Comparison of ENCODE assay signal across 7 cellular contexts in genomic region chr19:55254625-55254977, GRCh38. TPM values are rescaled to one million over a fixed set of nuclear protein-coding genes. Genes with fewer than 3 reads are reported as not detected.
A peak's percentile ranks its signal among the peaks of the same experiment; 100 is the strongest.
DNase-seq lines count a peak whose midpoint lies in the region; FAIRE-seq and TF ChIP-seq lines count a peak whose summit lies in the region.

No MANE protein-coding gene starts in this region.

- H3F3A ChIP-seq in smooth muscle cell (ENCODE audit: low read depth) = peaks cover 3% of the 10 kb centered on the region

- H3K79me1 ChIP-seq in H1 (ENCODE audit: low read depth, low read length) = peaks cover 32% of the 10 kb centered on the region

- H3K9me3 ChIP-seq in Peyer's patch (no peaks in the 10 kb centered on the region), H1 (ENCODE audit: insufficient read depth in 2 of 2, low read depth in 1 of 2, low read length in 1 of 2) (no peaks in the 10 kb centered on the region), smooth muscle cell (replicated peaks; ENCODE audit: low read depth) (no peaks in the 10 kb centered on the region), SJCRH30 (replicated peaks) (no peaks in the 10 kb centered on the region)

- TF ChIP-seq EP300 in H1 (IDR thresholded peaks at IDR 0.05; ENCODE audit: borderline replicate concordance in 1 of 2, low read depth in 2 of 2, low read length in 2 of 2) = no peak

- WGBS in H1 (ENCODE audit: extremely low coverage in 1 of 2, insufficient coverage in 1 of 2, insufficient read length in 1 of 2, insufficient replicate concordance in 2 of 2, low coverage in 1 of 2, low lambda C conversion rate in 2 of 2, missing lambda C conversion rate in 1 of 2), 2 experiments = 90% methylated on average over 6 of the region's 6 CpGs; no CpG with 5 or more reads in 1 of the 2 experiments
- WGBS in smooth muscle cell (ENCODE audit: low lambda C conversion rate) = 93% methylated on average over 6 of the region's 6 CpGs

- H4K91ac ChIP-seq in H1 (replicated peaks; ENCODE audit: insufficient read length, low read length) = no peak overlapping the region

- no peak overlapping the region for H2BK120ac ChIP-seq in H1 (replicated peaks; ENCODE audit: low read depth, low read length)

- peaks cover 10% of the 10 kb centered on the region; the same call in 1 of the 2 replicates for H3K23me2 ChIP-seq in H1 (ENCODE audit: low read depth, low read length)

- H3K9ac ChIP-seq in H1 (replicated peaks in 1 of 4; ENCODE audit: extremely low read depth in 1 of 4, low read depth in 3 of 4, low read length in 3 of 4) = no peak overlapping the region; a peak in 2 of 7 replicates
- no peak overlapping the region for H3K9ac ChIP-seq in smooth muscle cell (ENCODE audit: low read depth)

- H3K4me2 ChIP-seq in H1 (ENCODE audit: insufficient read depth in 1 of 2, low read depth in 2 of 2, low read length in 2 of 2) (no peak overlapping the region; a peak in 1 of 4 replicates), smooth muscle cell (no peak overlapping the region)

- H3K4ac ChIP-seq in H1 (replicated peaks; ENCODE audit: insufficient read length, low read depth, low read length) = no peak overlapping the region

- H2AFZ ChIP-seq in H1 (ENCODE audit: low read length) (no peak overlapping the region), smooth muscle cell (ENCODE audit: low read depth) (no peak overlapping the region)

- peaks cover 0 to 58% (median 46%) of the 10 kb centered on the region in 4 donors for H3K4me1 ChIP-seq in Peyer's patch
- H3K4me1 ChIP-seq in H1 (replicated peaks in 1 of 4; ENCODE audit: control insufficient read depth in 3 of 4, insufficient read depth in 4 of 4, low read length in 3 of 4) = peaks cover 4 to 23% (median 14%) of the 10 kb centered on the region in 4 experiments; a peak in 6 of 7 replicates
- H3K4me1 ChIP-seq in smooth muscle cell (ENCODE audit: low read depth) = peaks cover 23% of the 10 kb centered on the region
- peaks cover 5% of the 10 kb centered on the region; the same call in 1 of the 2 replicates for H3K4me1 ChIP-seq in SJCRH30

- H3K36me3 ChIP-seq in Peyer's patch (peaks cover 0 to 15% (median 0%) of the 10 kb centered on the region in 3 donors), H1 (ENCODE audit: control insufficient read depth in 2 of 4, insufficient read depth in 4 of 4, low read length in 3 of 4) (no peaks in the 10 kb centered on the region), smooth muscle cell (ENCODE audit: low read depth) (no peaks in the 10 kb centered on the region), SJCRH30 (peaks cover 3% of the 10 kb centered on the region; the same call in 1 of the 2 replicates)

- DNase-seq in Peyer's patch (no peak), H1 (ENCODE audit: low read depth in 1 of 2, low spot score in 2 of 2) (no peak), smooth muscle cell (lab: John Stamatoyannopoulos, UW; ENCODE audit: unreplicated experiment) (no peak), NCI-H1092 (lab: John Stamatoyannopoulos, UW) (no peak), SJCRH30 (no peak)

- H3K14ac ChIP-seq in H1 (ENCODE audit: insufficient read length) = no peak overlapping the region

- H3K27ac ChIP-seq in Peyer's patch (peak overlapping the region; percentile 72 to 99 (median 82)), H1 (ENCODE audit: low read depth, low read length) (no peak overlapping the region), skin epidermis (peak overlapping the region in 20 of 21 experiments; percentile 64 to 98 (median 83)), smooth muscle cell (ENCODE audit: low read depth) (no peak overlapping the region), SJCRH30 (no peak overlapping the region)

- peaks cover 33 to 51% of the 10 kb centered on the region in 2 experiments for H4K20me1 ChIP-seq in H1 (replicated peaks in 1 of 2; ENCODE audit: control insufficient read depth in 1 of 2, insufficient read depth in 2 of 2, low read length in 2 of 2)
- H4K20me1 ChIP-seq in smooth muscle cell (ENCODE audit: low read depth) = peaks cover 86% of the 10 kb centered on the region

- no peaks in the 10 kb centered on the region for H3K27me3 ChIP-seq in Peyer's patch
- H3K27me3 ChIP-seq in H1 (replicated peaks in 1 of 4; ENCODE audit: control insufficient read depth in 3 of 4, extremely low read depth in 1 of 4, insufficient read depth in 3 of 4, low read length in 3 of 4) = no peaks in the 10 kb centered on the region
- no peaks in the 10 kb centered on the region for H3K27me3 ChIP-seq in smooth muscle cell (ENCODE audit: low read depth)
- H3K27me3 ChIP-seq in SJCRH30 = no peaks in the 10 kb centered on the region

- H4K5ac ChIP-seq in H1 (ENCODE audit: insufficient read length, low read depth, low read length) = no peak overlapping the region

- H2BK12ac ChIP-seq in H1 (ENCODE audit: low read depth, low read length) = no peak overlapping the region

- no peak overlapping the region for H3K23ac ChIP-seq in H1 (ENCODE audit: insufficient read length)

- TF ChIP-seq CTCF in GM12875 (IDR thresholded peaks at IDR 0.05; ENCODE audit: borderline replicate concordance, insufficient read depth, low read depth, low read length) (no peak), Peyer's patch (IDR thresholded peaks at IDR 0.05) (no peak), H1 (IDR thresholded peaks at IDR 0.05; ENCODE audit: control extremely low read depth in 1 of 3, insufficient read depth in 1 of 3, low read depth in 1 of 3, low read length in 3 of 3) (no peak), smooth muscle cell (IDR thresholded peaks at IDR 0.05; ENCODE audit: borderline replicate concordance, insufficient read depth, poor library complexity, severe bottlenecking) (no peak)

- no peak for TF ChIP-seq RAD21 in H1 (IDR thresholded peaks at IDR 0.05 in 1 of 2, conservative IDR thresholded peaks at IDR 0.05 in 1 of 2; ENCODE audit: low read depth in 2 of 2, low read length in 2 of 2)

- no peak overlapping the region for H2BK20ac ChIP-seq in H1 (ENCODE audit: low read length)

- no peak overlapping the region for H4K8ac ChIP-seq in H1 (ENCODE audit: extremely low read depth, insufficient read depth, low read length)

- no peak overlapping the region for H2AK5ac ChIP-seq in H1 (ENCODE audit: low read depth, low read length)

- FAIRE-seq in H1 (lab: Jason Lieb, UNC) = no peak

- H3K4me3 ChIP-seq in GM12875 (ENCODE audit: low read depth, low read length) (peak overlapping the region; percentile 99), Peyer's patch (peak overlapping the region; percentile 33 to 93 (median 44)), H1 (ENCODE audit: extremely low read depth in 1 of 4, insufficient read depth in 2 of 4, low read depth in 3 of 4, low read length in 4 of 4) (no peak overlapping the region), skin epidermis (peak overlapping the region; percentile 12 to 89 (median 29)), smooth muscle cell (no peak overlapping the region), SJCRH30 (no peak overlapping the region)

- POLR2A ChIA-PET in H1 (lab: Charles Lee; ENCODE audit: partially characterized antibody) = interaction anchor here (1.0 to 5.0 kb wide), 7 partner anchors 11 to 152 kb away, joined by 3 to 23 read pairs (median 4); partner anchors contain the start of gene UBE2S

- peak overlapping the region; percentile 46; the same call in 1 of the 2 replicates for H2BK5ac ChIP-seq in H1 (ENCODE audit: low read depth, low read length)

- H3K79me2 ChIP-seq in H1 (ENCODE audit: control insufficient read depth in 1 of 2, insufficient read depth in 2 of 2, low read length in 2 of 2) (peaks cover 17 to 89% of the 10 kb centered on the region in 2 experiments), smooth muscle cell (ENCODE audit: low read depth) (peaks cover 87% of the 10 kb centered on the region)

- H2BK15ac ChIP-seq in H1 (ENCODE audit: low read length) = no peak overlapping the region

- H3K18ac ChIP-seq in H1 (ENCODE audit: extremely low read depth, low read length) = no peak overlapping the region

- TF ChIP-seq POLR2A in Peyer's patch (IDR thresholded peaks at IDR 0.05) (no peak), H1 (IDR thresholded peaks at IDR 0.05; ENCODE audit: control extremely low read depth in 1 of 2, low read depth in 2 of 2, low read length in 2 of 2) (no peak)

- H3K56ac ChIP-seq in H1 (replicated peaks; ENCODE audit: insufficient read length, low read depth, low read length) = no peak overlapping the region

- CTCF ChIA-PET in H1 (lab: Charles Lee; ENCODE audit: partially characterized antibody) = interaction anchor here (0.9 to 4.7 kb wide), 10 partner anchors 12 to 213 kb away, joined by 3 to 32 read pairs (median 4); partner anchors contain the start of gene DNAAF3

RNA-seq across cellular contexts. Expression of gene PPP6R1, which starts 4.2 kb away (rescaled TPM):
- 100 to 1,000 TPM in 2 of 4 donors, 10 to 100 TPM in 2; 71.2 to 123 (median 94.8) TPM for total RNA-seq in Peyer's patch
- total RNA-seq in H1 (2021; fragmentation: NEBNext Ultra II Directional; extraction: Animal tissue kit (Norgen Biotek cat#: 25700)) = 74.4 and 75.6 TPM in 2 replicates
- 36.4 and 52.5 TPM in 2 replicates for polyA plus RNA-seq in H1 (2011; rRNA removed)
- 44.1 TPM for polyA plus RNA-seq in H1 (2011; cell fraction: cytosol; rRNA removed)
- 72.3 TPM for polyA plus RNA-seq in H1 (2011; cell fraction: nucleus; rRNA removed)
- polyA plus RNA-seq in H1 (2012, experiment 1 of 2) = 38.2 to 56.4 TPM (median 52.6 TPM) in 4 replicates
- 46.1 TPM for polyA plus RNA-seq in H1 (2012, experiment 2 of 2)
- polyA plus RNA-seq in H1 (2013, experiment 1 of 2) = 34.4 TPM
- 33.2 TPM for polyA plus RNA-seq in H1 (2013, experiment 2 of 2)
- polyA minus RNA-seq in H1 (2011; rRNA and poly(A)+ RNA removed) = 55.1 and 73.5 TPM in 2 replicates
- 62.7 TPM for polyA minus RNA-seq in H1 (2011; cell fraction: cytosol; rRNA and poly(A)+ RNA removed)
- 41.3 TPM for polyA minus RNA-seq in H1 (2011; cell fraction: nucleus; rRNA and poly(A)+ RNA removed)
- total RNA-seq in smooth muscle cell = 26.7 and 31.1 TPM in 2 replicates
- polyA plus RNA-seq in smooth muscle cell = 58.0 and 59.9 TPM in 2 replicates
- 39.5 and 44.9 TPM in 2 replicates for total RNA-seq in SJCRH30 (2014; rRNA removed; shearing (Covaris generic))

RNA-seq across cellular contexts. Expression of gene HSPBP1, which starts 25.3 kb away (rescaled TPM):
- 10 to 100 TPM; 14.4 to 38.0 (median 25.6) TPM for total RNA-seq in Peyer's patch
- total RNA-seq in H1 (2021; fragmentation: NEBNext Ultra II Directional; extraction: Animal tissue kit (Norgen Biotek cat#: 25700)) = 63.4 and 68.8 TPM in 2 replicates
- polyA plus RNA-seq in H1 (2011; rRNA removed) = 100 and 111 TPM in 2 replicates
- 86.6 TPM for polyA plus RNA-seq in H1 (2011; cell fraction: cytosol; rRNA removed)
- polyA plus RNA-seq in H1 (2011; cell fraction: nucleus; rRNA removed) = 74.0 TPM
- 44.6 to 69.6 TPM (median 66.9 TPM) in 4 replicates for polyA plus RNA-seq in H1 (2012, experiment 1 of 2)
- 84.2 TPM for polyA plus RNA-seq in H1 (2012, experiment 2 of 2)
- polyA plus RNA-seq in H1 (2013, experiment 1 of 2) = 34.0 TPM
- polyA plus RNA-seq in H1 (2013, experiment 2 of 2) = 34.1 TPM
- polyA minus RNA-seq in H1 (2011; rRNA and poly(A)+ RNA removed) = 16.1 and 17.2 TPM in 2 replicates
- 28.0 TPM for polyA minus RNA-seq in H1 (2011; cell fraction: cytosol; rRNA and poly(A)+ RNA removed)
- 21.6 TPM for polyA minus RNA-seq in H1 (2011; cell fraction: nucleus; rRNA and poly(A)+ RNA removed)
- 21.5 and 22.1 TPM in 2 replicates for total RNA-seq in smooth muscle cell
- 66.5 and 80.0 TPM in 2 replicates for polyA plus RNA-seq in smooth muscle cell
- 39.3 and 40.8 TPM in 2 replicates for total RNA-seq in SJCRH30 (2014; rRNA removed; shearing (Covaris generic))

RNA-seq across cellular contexts. Expression of gene TMEM86B, which starts 26.0 kb away (rescaled TPM):
- total RNA-seq in Peyer's patch = 10 to 100 TPM in 3 of 4 donors, 1 to 10 TPM in 1; 9.1 to 39.8 (median 15.1) TPM
- 2.0 and 2.1 TPM in 2 replicates for total RNA-seq in H1 (2021; fragmentation: NEBNext Ultra II Directional; extraction: Animal tissue kit (Norgen Biotek cat#: 25700))
- 2.9 and 4.2 TPM in 2 replicates for polyA plus RNA-seq in H1 (2011; rRNA removed)
- polyA plus RNA-seq in H1 (2011; cell fraction: cytosol; rRNA removed) = 1.6 TPM
- 11.9 TPM for polyA plus RNA-seq in H1 (2011; cell fraction: nucleus; rRNA removed)
- polyA plus RNA-seq in H1 (2012, experiment 1 of 2) = 0.81 to 2.9 TPM (median 2.6 TPM) in 4 replicates
- 2.2 TPM for polyA plus RNA-seq in H1 (2012, experiment 2 of 2)
- polyA plus RNA-seq in H1 (2013, experiment 1 of 2) = 2.2 TPM
- 1.9 TPM for polyA plus RNA-seq in H1 (2013, experiment 2 of 2)
- polyA minus RNA-seq in H1 (2011; rRNA and poly(A)+ RNA removed) = 0.63 and 1.7 TPM in 2 replicates
- not detected for polyA minus RNA-seq in H1 (2011; cell fraction: cytosol; rRNA and poly(A)+ RNA removed)
- 4.3 TPM for polyA minus RNA-seq in H1 (2011; cell fraction: nucleus; rRNA and poly(A)+ RNA removed)
- total RNA-seq in smooth muscle cell = 1.7 and 2.1 TPM in 2 replicates
- 2.6 and 3.3 TPM in 2 replicates for polyA plus RNA-seq in smooth muscle cell
- total RNA-seq in SJCRH30 (2014; rRNA removed; shearing (Covaris generic)) = 2.3 and 2.5 TPM in 2 replicates

RNA-seq across cellular contexts. Expression of gene BRSK1, which starts 29.2 kb away (rescaled TPM):
- 1 to 10 TPM in 3 of 4 donors, under 1 TPM in 1; 0.35 to 6.6 (median 3.0) TPM for total RNA-seq in Peyer's patch
- total RNA-seq in H1 (2021; fragmentation: NEBNext Ultra II Directional; extraction: Animal tissue kit (Norgen Biotek cat#: 25700)) = 32.7 and 33.6 TPM in 2 replicates
- 27.6 and 55.2 TPM in 2 replicates for polyA plus RNA-seq in H1 (2011; rRNA removed)
- polyA plus RNA-seq in H1 (2011; cell fraction: cytosol; rRNA removed) = 51.4 TPM
- polyA plus RNA-seq in H1 (2011; cell fraction: nucleus; rRNA removed) = 281 TPM
- 32.1 to 43.0 TPM (median 39.5 TPM) in 4 replicates for polyA plus RNA-seq in H1 (2012, experiment 1 of 2)
- 19.0 TPM for polyA plus RNA-seq in H1 (2012, experiment 2 of 2)
- polyA plus RNA-seq in H1 (2013, experiment 1 of 2) = 19.6 TPM
- 16.3 TPM for polyA plus RNA-seq in H1 (2013, experiment 2 of 2)
- 10.9 and 17.1 TPM in 2 replicates for polyA minus RNA-seq in H1 (2011; rRNA and poly(A)+ RNA removed)
- 14.6 TPM for polyA minus RNA-seq in H1 (2011; cell fraction: cytosol; rRNA and poly(A)+ RNA removed)
- 30.8 TPM for polyA minus RNA-seq in H1 (2011; cell fraction: nucleus; rRNA and poly(A)+ RNA removed)
- total RNA-seq in smooth muscle cell = 5.0 and 10.4 TPM in 2 replicates
- 3.0 and 3.3 TPM in 2 replicates for polyA plus RNA-seq in smooth muscle cell
- 13.2 and 15.8 TPM in 2 replicates for total RNA-seq in SJCRH30 (2014; rRNA removed; shearing (Covaris generic))

RNA-seq across cellular contexts. Expression of gene PTPRH, which starts 45.3 kb away (rescaled TPM):
- total RNA-seq in Peyer's patch (100 to 1,000 TPM in 3 of 4 donors, 10 to 100 TPM in 1; 26.4 to 261 (median 246) TPM), smooth muscle cell (0.18 and 0.31 TPM in 2 replicates)
- 0.21 and 0.30 TPM in 2 replicates for total RNA-seq in H1 (2021; fragmentation: NEBNext Ultra II Directional; extraction: Animal tissue kit (Norgen Biotek cat#: 25700))
- polyA plus RNA-seq in H1 (2011; rRNA removed) (0.39 and 1.1 TPM in 2 replicates), smooth muscle cell (0.46 TPM in 1 of 2 replicates, not detected in the other)
- polyA plus RNA-seq in H1 (2011; cell fraction: cytosol; rRNA removed) = 0.34 TPM
- 1.3 TPM for polyA plus RNA-seq in H1 (2011; cell fraction: nucleus; rRNA removed)
- 0.19 to 0.57 TPM (median 0.32 TPM) in 4 replicates for polyA plus RNA-seq in H1 (2012, experiment 1 of 2)
- 0.31 TPM for polyA plus RNA-seq in H1 (2012, experiment 2 of 2)
- polyA plus RNA-seq in H1 (2013, experiment 1 of 2) = 0.75 TPM
- polyA plus RNA-seq in H1 (2013, experiment 2 of 2) = 0.98 TPM
- 1.6 TPM in 2 replicates for polyA minus RNA-seq in H1 (2011; rRNA and poly(A)+ RNA removed)
- polyA minus RNA-seq in H1 (2011; cell fraction: cytosol; rRNA and poly(A)+ RNA removed) = 0.51 TPM
- 1.3 TPM for polyA minus RNA-seq in H1 (2011; cell fraction: nucleus; rRNA and poly(A)+ RNA removed)
- total RNA-seq in SJCRH30 (2014; rRNA removed; shearing (Covaris generic)) = 0.94 and 1.4 TPM in 2 replicates

Comparison
In these comparisons a context has a peak if more than half of its experiments do, and no peak if none do; other contexts are left out.
1. H3K4me3 ChIP-seq: peak in GM12875 (single experiment), Peyer's patch (4 of 4) and skin epidermis (7 of 7); none in H1 (0 of 4), smooth muscle cell (single experiment) and SJCRH30 (single experiment).
2. H3K27ac ChIP-seq: peak in Peyer's patch (4 of 4) and skin epidermis (20 of 21); none in H1 (single experiment), smooth muscle cell (single experiment) and SJCRH30 (single experiment).